In the genomic region with DNA sequence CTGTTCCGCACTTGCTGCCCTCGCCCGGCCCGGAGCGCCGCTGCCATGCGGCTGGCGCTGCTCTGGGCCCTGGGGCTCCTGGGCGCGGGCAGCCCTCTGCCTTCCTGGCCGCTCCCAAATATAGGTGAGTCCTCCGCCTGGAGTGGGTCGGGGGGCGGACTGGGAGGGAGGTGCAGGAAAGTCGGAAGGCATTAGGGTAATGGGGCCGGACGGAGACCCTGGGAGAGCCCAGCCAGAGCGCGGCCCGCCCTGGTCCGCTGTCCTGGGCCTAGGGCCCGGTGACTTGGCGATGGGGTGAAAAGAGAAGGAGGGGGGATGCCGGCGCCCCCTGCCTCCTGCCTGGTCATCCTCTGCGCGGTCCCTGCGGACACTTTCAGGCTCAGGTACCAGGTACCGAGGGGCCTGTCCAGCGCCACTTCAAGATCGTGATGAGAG, we compare ENCODE assay signal across 1 cellular context.
TF ChIP-seq lines count a peak whose summit lies in the region.

No MANE protein-coding gene starts in this region.

TF ChIP-seq in SK-N-SH, 30 proteins besides CTCF, POLR2A, EP300 and RAD21 (continued from another document):
- TF ChIP-seq, protein P1, sequence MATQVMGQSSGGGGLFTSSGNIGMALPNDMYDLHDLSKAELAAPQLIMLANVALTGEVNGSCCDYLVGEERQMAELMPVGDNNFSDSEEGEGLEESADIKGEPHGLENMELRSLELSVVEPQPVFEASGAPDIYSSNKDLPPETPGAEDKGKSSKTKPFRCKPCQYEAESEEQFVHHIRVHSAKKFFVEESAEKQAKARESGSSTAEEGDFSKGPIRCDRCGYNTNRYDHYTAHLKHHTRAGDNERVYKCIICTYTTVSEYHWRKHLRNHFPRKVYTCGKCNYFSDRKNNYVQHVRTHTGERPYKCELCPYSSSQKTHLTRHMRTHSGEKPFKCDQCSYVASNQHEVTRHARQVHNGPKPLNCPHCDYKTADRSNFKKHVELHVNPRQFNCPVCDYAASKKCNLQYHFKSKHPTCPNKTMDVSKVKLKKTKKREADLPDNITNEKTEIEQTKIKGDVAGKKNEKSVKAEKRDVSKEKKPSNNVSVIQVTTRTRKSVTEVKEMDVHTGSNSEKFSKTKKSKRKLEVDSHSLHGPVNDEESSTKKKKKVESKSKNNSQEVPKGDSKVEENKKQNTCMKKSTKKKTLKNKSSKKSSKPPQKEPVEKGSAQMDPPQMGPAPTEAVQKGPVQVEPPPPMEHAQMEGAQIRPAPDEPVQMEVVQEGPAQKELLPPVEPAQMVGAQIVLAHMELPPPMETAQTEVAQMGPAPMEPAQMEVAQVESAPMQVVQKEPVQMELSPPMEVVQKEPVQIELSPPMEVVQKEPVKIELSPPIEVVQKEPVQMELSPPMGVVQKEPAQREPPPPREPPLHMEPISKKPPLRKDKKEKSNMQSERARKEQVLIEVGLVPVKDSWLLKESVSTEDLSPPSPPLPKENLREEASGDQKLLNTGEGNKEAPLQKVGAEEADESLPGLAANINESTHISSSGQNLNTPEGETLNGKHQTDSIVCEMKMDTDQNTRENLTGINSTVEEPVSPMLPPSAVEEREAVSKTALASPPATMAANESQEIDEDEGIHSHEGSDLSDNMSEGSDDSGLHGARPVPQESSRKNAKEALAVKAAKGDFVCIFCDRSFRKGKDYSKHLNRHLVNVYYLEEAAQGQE (IDR thresholded peaks at IDR 0.05; ENCODE audit: low read depth, low read length), result no peak
- no peak for TF ChIP-seq GABPA (IDR thresholded peaks at IDR 0.05; ENCODE audit: low read depth)
- TF ChIP-seq, protein P2, sequence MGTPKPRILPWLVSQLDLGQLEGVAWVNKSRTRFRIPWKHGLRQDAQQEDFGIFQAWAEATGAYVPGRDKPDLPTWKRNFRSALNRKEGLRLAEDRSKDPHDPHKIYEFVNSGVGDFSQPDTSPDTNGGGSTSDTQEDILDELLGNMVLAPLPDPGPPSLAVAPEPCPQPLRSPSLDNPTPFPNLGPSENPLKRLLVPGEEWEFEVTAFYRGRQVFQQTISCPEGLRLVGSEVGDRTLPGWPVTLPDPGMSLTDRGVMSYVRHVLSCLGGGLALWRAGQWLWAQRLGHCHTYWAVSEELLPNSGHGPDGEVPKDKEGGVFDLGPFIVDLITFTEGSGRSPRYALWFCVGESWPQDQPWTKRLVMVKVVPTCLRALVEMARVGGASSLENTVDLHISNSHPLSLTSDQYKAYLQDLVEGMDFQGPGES (IDR thresholded peaks at IDR 0.05; ENCODE audit: low read depth, low read length), result no peak
